Comparison of ENCODE assay signal across 8 cellular contexts in the genomic region with DNA sequence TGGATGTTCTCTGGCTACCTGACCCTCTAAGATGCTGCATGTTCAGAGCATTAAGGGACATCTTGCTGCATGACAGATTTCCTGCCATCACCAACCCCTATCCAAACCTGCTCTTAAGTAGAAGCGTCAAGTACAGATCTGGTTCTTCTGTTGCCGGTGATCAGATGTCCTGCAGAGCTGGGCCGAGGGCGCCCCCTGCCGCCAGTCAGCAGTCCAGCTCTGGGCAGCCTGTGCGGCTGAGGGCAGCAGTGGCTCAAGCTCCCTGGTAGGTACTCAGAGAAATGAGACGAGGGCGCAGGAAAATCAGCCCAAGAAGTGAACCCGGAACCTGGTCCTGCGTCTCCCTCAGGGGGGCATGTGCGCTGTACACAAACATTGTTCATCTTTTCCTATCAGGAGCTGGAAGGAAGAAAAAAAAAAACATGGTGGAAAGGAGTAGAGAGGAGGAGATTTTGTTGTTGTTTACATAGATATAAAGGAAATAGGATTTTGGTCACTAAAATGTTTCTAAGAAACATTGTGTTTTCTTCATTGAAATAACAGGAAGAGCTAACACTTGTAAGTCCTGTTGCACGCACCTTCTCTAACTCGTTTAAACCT.
A peak's percentile ranks its signal among the peaks of the same experiment; 100 is the strongest.
DNase-seq lines count a peak whose midpoint lies in the region; ATAC-seq and TF ChIP-seq lines count a peak whose summit lies in the region.

No MANE protein-coding gene starts in this region.

- H3K4me3 ChIP-seq in NB4 (ENCODE audit: low read depth, low read length) (no peak overlapping the region), esophagus muscularis mucosa (no peak overlapping the region), ovary (no peak overlapping the region)

- ATAC-seq in T-helper 17 cell = peak; percentile 39
- no peak for ATAC-seq in HG03460 (IDR thresholded peaks at IDR 0.05; ENCODE audit: unreplicated experiment)

- no peak overlapping the region for H3K4me3 Mint-ChIP-seq in T-helper 17 cell

- DNase-seq in GM03348 (ENCODE audit: low spot score) (peak; percentile 43), HEK293T (ENCODE audit: extremely low spot score) (peak; percentile 72), NB4 (ENCODE audit: low read depth) (peak; percentile 78), T-helper 17 cell (no peak), esophagus muscularis mucosa (ENCODE audit: extremely low spot score) (no peak), ovary (peak; percentile 28 to 71 (median 62))

- H3K27me3 ChIP-seq in esophagus muscularis mucosa (no peaks in the 10 kb centered on the region), ovary (no peaks in the 10 kb centered on the region)

- H3K9me3 ChIP-seq in T-helper 17 cell (ENCODE audit: control insufficient read depth, low read length, poor library complexity, severe bottlenecking) (no peaks in the 10 kb centered on the region), esophagus muscularis mucosa (no peaks in the 10 kb centered on the region), ovary (no peaks in the 10 kb centered on the region)

- TF ChIP-seq CTCF in 22Rv1 (IDR thresholded peaks at IDR 0.05) (peak; percentile 95), NB4 (IDR thresholded peaks at IDR 0.05; ENCODE audit: low read depth, low read length) (peak; percentile 94), esophagus muscularis mucosa (IDR thresholded peaks at IDR 0.05) (peak; percentile 48 to 73 (median 51)), ovary (IDR thresholded peaks at IDR 0.05) (peak; percentile 27 to 47 (median 41))

- TF ChIP-seq POLR2A in NB4 (IDR thresholded peaks at IDR 0.05; ENCODE audit: extremely low read depth, insufficient read length) = no peak
- no peak for TF ChIP-seq POLR2A in esophagus muscularis mucosa (IDR thresholded peaks at IDR 0.05; ENCODE audit: low read depth)
- no peak for TF ChIP-seq POLR2A in ovary (IDR thresholded peaks at IDR 0.05)

- WGBS in esophagus muscularis mucosa = 36% methylated on average over 13 of the region's 13 CpGs
- WGBS in ovary, 3 donors = 27 to 29% (median 29%) methylated on average over 13 of the region's 13 CpGs

- POLR2A ChIA-PET in HEK293T (lab: Yijun Ruan, JAX) = no interaction called here

- CTCF ChIA-PET in HEK293T (lab: Yijun Ruan, JAX) = interaction anchor here (0.6 to 2.8 kb wide), 7 partner anchors 10 to 838 kb away, joined by 3 to 20 read pairs (median 5); no protein-coding TSS in a partner anchor

- H3K36me3 ChIP-seq in esophagus muscularis mucosa = peaks cover 0 to 4% (median 0%) of the 10 kb centered on the region in 4 donors
- H3K36me3 ChIP-seq in ovary = no peaks in the 10 kb centered on the region

- peaks cover 4% of the 10 kb centered on the region for H3K4me1 Mint-ChIP-seq in T-helper 17 cell

- H3K4me1 ChIP-seq in esophagus muscularis mucosa = no peaks in the 10 kb centered on the region
- no peaks in the 10 kb centered on the region for H3K4me1 ChIP-seq in ovary (ENCODE audit: insufficient read depth)

- TF ChIP-seq EP300 in esophagus muscularis mucosa (IDR thresholded peaks at IDR 0.05) (no peak), ovary (IDR thresholded peaks at IDR 0.05) (no peak)

- H3K27ac ChIP-seq in 22Rv1 = no peak overlapping the region
- no peak overlapping the region for H3K27ac ChIP-seq in esophagus muscularis mucosa (replicated peaks in 1 of 4)
- H3K27ac ChIP-seq in ovary = no peak overlapping the region

- no peak overlapping the region for H3K27ac Mint-ChIP-seq in T-helper 17 cell

- peaks cover 80% of the 10 kb centered on the region for H3K27me3 Mint-ChIP-seq in T-helper 17 cell

- H3K36me3 Mint-ChIP-seq in T-helper 17 cell (ENCODE audit: low read depth) = peaks cover 5% of the 10 kb centered on the region

- intact Hi-C loops in esophagus muscularis mucosa (cut with DNase I) (loop anchor here (5.0 kb wide), 1 partner anchor 498 kb away; no protein-coding TSS in a partner anchor), ovary (cut with DNase I) (loop anchor here in 2 of 4 donors (10.0 kb wide), 3 partner anchors 370 to 990 kb away; no protein-coding TSS in a partner anchor)

TF ChIP-seq in HEK293T, 16 proteins besides CTCF, POLR2A, EP300 and RAD21:
- TF ChIP-seq ARNT (IDR thresholded peaks at IDR 0.05) (no peak), CTBP1 (IDR thresholded peaks at IDR 0.05; ENCODE audit: borderline replicate concordance) (no peak), FOXK2 (IDR thresholded peaks at IDR 0.05) (no peak), SP1 (IDR thresholded peaks at IDR 0.05) (no peak), FOXM1 (IDR thresholded peaks at IDR 0.05; ENCODE audit: borderline replicate concordance) (no peak), NFRKB (IDR thresholded peaks at IDR 0.05) (no peak), SUZ12 (IDR thresholded peaks at IDR 0.05) (no peak), BHLHE40 (IDR thresholded peaks at IDR 0.05; ENCODE audit: borderline replicate concordance) (no peak), L3MBTL2 (conservative IDR thresholded peaks at IDR 0.05) (no peak), PKNOX1 (IDR thresholded peaks at IDR 0.05) (no peak), TARDBP (IDR thresholded peaks at IDR 0.05) (no peak), ELF4 (IDR thresholded peaks at IDR 0.05) (no peak), ZNF384 (IDR thresholded peaks at IDR 0.05) (no peak)

Comparison
In these comparisons a context has a peak if more than half of its experiments do, and no peak if none do; other contexts are left out.
1. CTCF ChIP-seq: peak in every context shown above with its lines; median percentile 95 in 22Rv1; 94 in NB4; 51 in esophagus muscularis mucosa; 41 in ovary.
2. DNase-seq: peak in GM03348 (single experiment), HEK293T (single experiment), NB4 (single experiment) and ovary (5 of 5); none in T-helper 17 cell (0 of 3) and esophagus muscularis mucosa (single experiment).